Comparison of ENCODE assay signal across 1 cellular context in the genomic region with DNA sequence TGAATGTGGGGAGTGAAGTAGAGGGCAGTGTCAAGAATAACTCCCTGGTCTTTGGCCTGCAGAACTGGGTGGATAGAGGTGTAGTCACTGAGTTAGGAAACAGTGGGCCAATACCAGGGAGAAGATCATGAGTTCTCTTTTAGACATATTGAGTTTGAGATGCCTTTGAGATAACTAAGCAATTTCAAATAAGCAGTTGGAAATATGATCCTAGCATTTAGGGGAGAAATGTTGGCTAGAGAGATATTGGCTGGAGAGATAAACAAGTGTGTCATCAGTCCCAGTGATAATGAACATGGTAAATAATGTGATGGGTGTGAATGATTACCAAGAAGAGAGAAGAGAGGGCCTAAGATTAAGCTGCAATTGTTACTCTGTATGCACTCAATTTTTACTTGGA.
TF ChIP-seq lines count a peak whose summit lies in the region.

No MANE protein-coding gene starts in this region.

TF ChIP-seq in K562, 482 proteins besides CTCF, POLR2A, EP300 and RAD21 (continued from another document and continues in another):
- peak; percentile 65; the same call in 1 of the 2 replicates for TF ChIP-seq SMARCA4 (IDR thresholded peaks at IDR 0.05)
- peak; percentile 65; the same call in 1 of the 2 replicates for TF ChIP-seq SMARCE1 (IDR thresholded peaks at IDR 0.05)
- TF ChIP-seq MEF2A (IDR thresholded peaks at IDR 0.05; ENCODE audit: control insufficient read depth, low read depth, low read length) = no peak
- no peak for TF ChIP-seq ETV5 (CRISPR knock-in tag; IDR thresholded peaks at IDR 0.05; ENCODE audit: low read depth)
- TF ChIP-seq ZNF311 (CRISPR knock-in tag; IDR thresholded peaks at IDR 0.05) = no peak
- no peak for TF ChIP-seq ZBTB34 (CRISPR knock-in tag; IDR thresholded peaks at IDR 0.05)
- 0 out of 2 replicates have a peak, but pooled peaks have one; percentile 28 for TF ChIP-seq FOXJ2 (tag; IDR thresholded peaks at IDR 0.05)
- TF ChIP-seq ZNF277 (CRISPR knock-in tag; IDR thresholded peaks at IDR 0.05; ENCODE audit: borderline replicate concordance) = no peak
- TF ChIP-seq ZNF778 (CRISPR knock-in tag; IDR thresholded peaks at IDR 0.05) = no peak
- no peak for TF ChIP-seq HNRNPLL (IDR thresholded peaks at IDR 0.05; ENCODE audit: low read depth, low read length, poor library complexity, severe bottlenecking)
- peak; percentile 71 for TF ChIP-seq FOSL1 (tag; conservative IDR thresholded peaks at IDR 0.05)
- TF ChIP-seq SRSF7 (optimal IDR thresholded peaks at IDR 0.05; ENCODE audit: low read depth, low read length) = no peak
- no peak for TF ChIP-seq MAZ (CRISPR knock-in tag; conservative IDR thresholded peaks at IDR 0.05 in 1 of 2, IDR thresholded peaks at IDR 0.05 in 1 of 2)
- peak; percentile 73; the same call in 1 of the 2 replicates for TF ChIP-seq JUND (IDR thresholded peaks at IDR 0.05; ENCODE audit: borderline replicate concordance, low read depth, low read length)
- peak; percentile 46; the same call in 1 of the 3 replicates for TF ChIP-seq JUND (tag; IDR thresholded peaks at IDR 0.05; ENCODE audit: borderline replicate concordance, low read depth, low read length)
- TF ChIP-seq HSF4 (CRISPR knock-in tag; IDR thresholded peaks at IDR 0.05; ENCODE audit: borderline replicate concordance) = no peak
- no peak for TF ChIP-seq SAFB (IDR thresholded peaks at IDR 0.05; ENCODE audit: borderline replicate concordance, low read depth, low read length)
- no peak for TF ChIP-seq ARHGAP35 (IDR thresholded peaks at IDR 0.05; ENCODE audit: partially characterized antibody)
- no peak for TF ChIP-seq CBX2 (IDR thresholded peaks at IDR 0.05; ENCODE audit: insufficient read depth, low read length, poor library complexity, severe bottlenecking)
- TF ChIP-seq JUN (IDR thresholded peaks at IDR 0.05; ENCODE audit: borderline replicate concordance, low read depth, low read length) = no peak
- TF ChIP-seq JUN (CRISPR knock-in tag; IDR thresholded peaks at IDR 0.05; ENCODE audit: borderline replicate concordance) = no peak
- TF ChIP-seq CLOCK (CRISPR knock-in tag; IDR thresholded peaks at IDR 0.05; ENCODE audit: borderline replicate concordance) = no peak
- no peak for TF ChIP-seq ARNT (IDR thresholded peaks at IDR 0.05)
- TF ChIP-seq TGIF2 (CRISPR knock-in tag; IDR thresholded peaks at IDR 0.05) = no peak
- TF ChIP-seq, protein P1, sequence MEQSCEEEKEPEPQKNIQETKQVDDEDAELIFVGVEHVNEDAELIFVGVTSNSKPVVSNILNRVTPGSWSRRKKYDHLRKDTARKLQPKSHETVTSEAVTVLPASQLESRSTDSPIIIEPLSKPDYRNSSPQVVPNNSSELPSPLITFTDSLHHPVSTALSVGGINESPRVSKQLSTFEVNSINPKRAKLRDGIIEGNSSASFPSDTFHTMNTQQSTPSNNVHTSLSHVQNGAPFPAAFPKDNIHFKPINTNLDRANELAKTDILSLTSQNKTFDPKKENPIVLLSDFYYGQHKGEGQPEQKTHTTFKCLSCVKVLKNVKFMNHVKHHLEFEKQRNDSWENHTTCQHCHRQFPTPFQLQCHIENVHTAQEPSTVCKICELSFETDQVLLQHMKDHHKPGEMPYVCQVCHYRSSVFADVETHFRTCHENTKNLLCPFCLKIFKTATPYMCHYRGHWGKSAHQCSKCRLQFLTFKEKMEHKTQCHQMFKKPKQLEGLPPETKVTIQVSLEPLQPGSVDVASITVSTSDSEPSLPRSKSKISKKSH (CRISPR knock-in tag; IDR thresholded peaks at IDR 0.05) = no peak
- no peak for TF ChIP-seq HDGF (IDR thresholded peaks at IDR 0.05)
- TF ChIP-seq SETDB1 (IDR thresholded peaks at IDR 0.05; ENCODE audit: low read length) = no peak
- TF ChIP-seq, protein P2, sequence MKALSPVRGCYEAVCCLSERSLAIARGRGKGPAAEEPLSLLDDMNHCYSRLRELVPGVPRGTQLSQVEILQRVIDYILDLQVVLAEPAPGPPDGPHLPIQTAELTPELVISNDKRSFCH (CRISPR knock-in tag; IDR thresholded peaks at IDR 0.05) = no peak
- TF ChIP-seq, protein P2 (tag; IDR thresholded peaks at IDR 0.05) = no peak
- TF ChIP-seq KLF10 (CRISPR knock-in tag; IDR thresholded peaks at IDR 0.05) = no peak
- TF ChIP-seq TCF3 (CRISPR knock-in tag; IDR thresholded peaks at IDR 0.05) = peak; percentile 19; the same call in 1 of the 2 replicates
- no peak for TF ChIP-seq PREB (CRISPR knock-in tag; IDR thresholded peaks at IDR 0.05)
- no peak for TF ChIP-seq MEF2D (tag; conservative IDR thresholded peaks at IDR 0.05; ENCODE audit: low read depth)
- peak; percentile 58; the same call in 1 of the 2 replicates for TF ChIP-seq DPF2 (IDR thresholded peaks at IDR 0.05)
- no peak for TF ChIP-seq LARP7 (IDR thresholded peaks at IDR 0.05)
- TF ChIP-seq FOXK2 (conservative IDR thresholded peaks at IDR 0.05 in 1 of 2, IDR thresholded peaks at IDR 0.05 in 1 of 2; ENCODE audit: low read depth in 2 of 2) = 0 out of 4 replicates have a peak, but pooled peaks of 1 of the 2 experiments have one; percentile 16
- no peak for TF ChIP-seq NFE2 (IDR thresholded peaks at IDR 0.05; ENCODE audit: low read depth)
- peak; percentile 50; the same call in 1 of the 2 replicates for TF ChIP-seq TEAD4 (IDR thresholded peaks at IDR 0.05; ENCODE audit: low read length)
- no peak for TF ChIP-seq TEAD4 (CRISPR knock-in tag; IDR thresholded peaks at IDR 0.05; ENCODE audit: borderline replicate concordance)
- TF ChIP-seq TAL1 (IDR thresholded peaks at IDR 0.05) = peak; percentile 40
- TF ChIP-seq, protein P3, sequence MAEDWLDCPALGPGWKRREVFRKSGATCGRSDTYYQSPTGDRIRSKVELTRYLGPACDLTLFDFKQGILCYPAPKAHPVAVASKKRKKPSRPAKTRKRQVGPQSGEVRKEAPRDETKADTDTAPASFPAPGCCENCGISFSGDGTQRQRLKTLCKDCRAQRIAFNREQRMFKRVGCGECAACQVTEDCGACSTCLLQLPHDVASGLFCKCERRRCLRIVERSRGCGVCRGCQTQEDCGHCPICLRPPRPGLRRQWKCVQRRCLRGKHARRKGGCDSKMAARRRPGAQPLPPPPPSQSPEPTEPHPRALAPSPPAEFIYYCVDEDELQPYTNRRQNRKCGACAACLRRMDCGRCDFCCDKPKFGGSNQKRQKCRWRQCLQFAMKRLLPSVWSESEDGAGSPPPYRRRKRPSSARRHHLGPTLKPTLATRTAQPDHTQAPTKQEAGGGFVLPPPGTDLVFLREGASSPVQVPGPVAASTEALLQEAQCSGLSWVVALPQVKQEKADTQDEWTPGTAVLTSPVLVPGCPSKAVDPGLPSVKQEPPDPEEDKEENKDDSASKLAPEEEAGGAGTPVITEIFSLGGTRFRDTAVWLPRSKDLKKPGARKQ (CRISPR knock-in tag; IDR thresholded peaks at IDR 0.05) = no peak
- TF ChIP-seq ZNF707 (CRISPR knock-in tag; conservative IDR thresholded peaks at IDR 0.05) = no peak
- TF ChIP-seq IRF2 (CRISPR knock-in tag; IDR thresholded peaks at IDR 0.05) = no peak
- TF ChIP-seq HMG20A (CRISPR knock-in tag; conservative IDR thresholded peaks at IDR 0.05) = no peak
- TF ChIP-seq CBFA2T2 (conservative IDR thresholded peaks at IDR 0.05) = peak; percentile 35
- TF ChIP-seq, protein P4, sequence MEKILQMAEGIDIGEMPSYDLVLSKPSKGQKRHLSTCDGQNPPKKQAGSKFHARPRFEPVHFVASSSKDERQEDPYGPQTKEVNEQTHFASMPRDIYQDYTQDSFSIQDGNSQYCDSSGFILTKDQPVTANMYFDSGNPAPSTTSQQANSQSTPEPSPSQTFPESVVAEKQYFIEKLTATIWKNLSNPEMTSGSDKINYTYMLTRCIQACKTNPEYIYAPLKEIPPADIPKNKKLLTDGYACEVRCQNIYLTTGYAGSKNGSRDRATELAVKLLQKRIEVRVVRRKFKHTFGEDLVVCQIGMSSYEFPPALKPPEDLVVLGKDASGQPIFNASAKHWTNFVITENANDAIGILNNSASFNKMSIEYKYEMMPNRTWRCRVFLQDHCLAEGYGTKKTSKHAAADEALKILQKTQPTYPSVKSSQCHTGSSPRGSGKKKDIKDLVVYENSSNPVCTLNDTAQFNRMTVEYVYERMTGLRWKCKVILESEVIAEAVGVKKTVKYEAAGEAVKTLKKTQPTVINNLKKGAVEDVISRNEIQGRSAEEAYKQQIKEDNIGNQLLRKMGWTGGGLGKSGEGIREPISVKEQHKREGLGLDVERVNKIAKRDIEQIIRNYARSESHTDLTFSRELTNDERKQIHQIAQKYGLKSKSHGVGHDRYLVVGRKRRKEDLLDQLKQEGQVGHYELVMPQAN (IDR thresholded peaks at IDR 0.05; ENCODE audit: borderline replicate concordance) = no peak
